ENCODE assay signal across 8 cellular contexts in genomic region chr5:148791334-148791667, GRCh38. TPM values are rescaled to one million over a fixed set of nuclear protein-coding genes. Genes with fewer than 3 reads are reported as not detected.
DNase-seq lines count a peak whose midpoint lies in the region; ATAC-seq lines count a peak whose summit lies in the region.

No MANE protein-coding gene starts in this region.

- no peaks in the 10 kb centered on the region for H3K9me3 ChIP-seq in CD8-positive, alpha-beta memory T cell (ENCODE audit: low read length)

- peaks cover 17% of the 10 kb centered on the region for H3K27me3 Mint-ChIP-seq in activated T-helper 1 cell treated with anti-CD3 and anti-CD28 coated beads, Interleukin-12 subunit alpha, Interleukin-12 subunit beta, Interleukin-2, Interleukin-4 antibody, amounts not matched to agents 30 ng/mL and 10 ng/mL and 1 ng/mL, durations not matched to agents 14 hours and 24 hours and 36 hours (ENCODE audit: insufficient read depth)
- H3K27me3 Mint-ChIP-seq in CD8-positive, alpha-beta memory T cell, result peaks cover 2 to 12% of the 10 kb centered on the region in 2 donors
- peaks cover 16% of the 10 kb centered on the region for H3K27me3 Mint-ChIP-seq in activated T-helper 2 cell treated with anti-CD3 and anti-CD28 coated beads, Interferon-gamma antibody, Interleukin-2, Interleukin-4, amounts not matched to agents 10 μg/mL and 5 μg/mL and 100 μg/mL, durations not matched to agents 14 hours and 24 hours and 36 hours (ENCODE audit: low read depth)

- no peak overlapping the region for H3K27ac ChIP-seq in CD8-positive, alpha-beta memory T cell (ENCODE audit: low read depth, low read length)

- no peaks in the 10 kb centered on the region for H3K9me3 Mint-ChIP-seq in activated T-helper 1 cell treated with anti-CD3 and anti-CD28 coated beads, Interleukin-12 subunit alpha, Interleukin-12 subunit beta, Interleukin-2, Interleukin-4 antibody, amounts not matched to agents 30 ng/mL and 10 ng/mL and 1 ng/mL, durations not matched to agents 14 hours and 24 hours and 36 hours
- no peaks in the 10 kb centered on the region for H3K9me3 Mint-ChIP-seq in CD8-positive, alpha-beta memory T cell
- no peaks in the 10 kb centered on the region for H3K9me3 Mint-ChIP-seq in activated T-helper 2 cell treated with anti-CD3 and anti-CD28 coated beads, Interferon-gamma antibody, Interleukin-2, Interleukin-4, amounts not matched to agents 10 μg/mL and 5 μg/mL and 100 μg/mL, durations not matched to agents 14 hours and 24 hours and 36 hours

- H3K4me1 Mint-ChIP-seq in activated T-helper 1 cell treated with anti-CD3 and anti-CD28 coated beads, Interleukin-12 subunit alpha, Interleukin-12 subunit beta, Interleukin-2, Interleukin-4 antibody, amounts not matched to agents 30 ng/mL and 10 ng/mL and 1 ng/mL, durations not matched to agents 14 hours and 24 hours and 36 hours (ENCODE audit: low read depth), result peaks cover 31% of the 10 kb centered on the region
- no peaks in the 10 kb centered on the region for H3K4me1 Mint-ChIP-seq in CD8-positive, alpha-beta memory T cell
- peaks cover 34% of the 10 kb centered on the region for H3K4me1 Mint-ChIP-seq in activated T-helper 2 cell treated with anti-CD3 and anti-CD28 coated beads, Interferon-gamma antibody, Interleukin-2, Interleukin-4, amounts not matched to agents 10 μg/mL and 5 μg/mL and 100 μg/mL, durations not matched to agents 14 hours and 24 hours and 36 hours (ENCODE audit: low read depth)

- H3K36me3 ChIP-seq in CD8-positive, alpha-beta memory T cell (ENCODE audit: insufficient read depth, low read length), result no peaks in the 10 kb centered on the region

- DNase-seq in AG20443 (ENCODE audit: low spot score) (peak; percentile 24), NCI-H128 (lab: John Stamatoyannopoulos, UW; ENCODE audit: unreplicated experiment) (no peak), Ammon's horn (ENCODE audit: low spot score) (no peak)
- no peak for DNase-seq in activated T-helper 1 cell treated with anti-CD3 and anti-CD28 coated beads, Interleukin-12 subunit alpha, Interleukin-12 subunit beta, Interleukin-2, Interleukin-4 antibody, amounts not matched to agents 30 ng/mL and 10 ng/mL and 1 ng/mL, durations not matched to agents 14 hours and 24 hours and 36 hours (ENCODE audit: low spot score)
- no peak for DNase-seq in CD8-positive, alpha-beta memory T cell
- DNase-seq in activated T-helper 2 cell treated with anti-CD3 and anti-CD28 coated beads, Interferon-gamma antibody, Interleukin-2, Interleukin-4, amounts not matched to agents 10 μg/mL and 5 μg/mL and 100 μg/mL, durations not matched to agents 14 hours and 24 hours and 36 hours (ENCODE audit: low spot score), result no peak

- intact Hi-C loops in activated T-helper 1 cell treated with anti-CD3 and anti-CD28 coated beads, Interleukin-12 subunit alpha, Interleukin-12 subunit beta, Interleukin-2, Interleukin-4 antibody, amounts not matched to agents 30 ng/mL and 10 ng/mL and 1 ng/mL, durations not matched to agents 14 hours and 24 hours and 36 hours (cut with micrococcal nuclease), result loop anchor here (1.0 kb wide), 4 partner anchors 9 to 82 kb away; partner anchors contain the start of gene ADRB2
- intact Hi-C loops in activated T-helper 2 cell treated with anti-CD3 and anti-CD28 coated beads, Interferon-gamma antibody, Interleukin-2, Interleukin-4, amounts not matched to agents 10 μg/mL and 5 μg/mL and 100 μg/mL, durations not matched to agents 14 hours and 24 hours and 36 hours (cut with micrococcal nuclease), result loop anchor here (1.0 to 5.0 kb wide), 5 partner anchors 9 to 556 kb away; partner anchors contain the start of genes ADRB2 and GRPEL2

- POLR2A ChIA-PET in CD8-positive, alpha-beta memory T cell (lab: Charles Lee), result no interaction called here

- no peaks in the 10 kb centered on the region for H3K36me3 Mint-ChIP-seq in activated T-helper 1 cell treated with anti-CD3 and anti-CD28 coated beads, Interleukin-12 subunit alpha, Interleukin-12 subunit beta, Interleukin-2, Interleukin-4 antibody, amounts not matched to agents 30 ng/mL and 10 ng/mL and 1 ng/mL, durations not matched to agents 14 hours and 24 hours and 36 hours (ENCODE audit: low read depth)
- no peaks in the 10 kb centered on the region for H3K36me3 Mint-ChIP-seq in CD8-positive, alpha-beta memory T cell
- H3K36me3 Mint-ChIP-seq in activated T-helper 2 cell treated with anti-CD3 and anti-CD28 coated beads, Interferon-gamma antibody, Interleukin-2, Interleukin-4, amounts not matched to agents 10 μg/mL and 5 μg/mL and 100 μg/mL, durations not matched to agents 14 hours and 24 hours and 36 hours (ENCODE audit: low read depth), result no peaks in the 10 kb centered on the region

- H3K4me1 ChIP-seq in CD8-positive, alpha-beta memory T cell (ENCODE audit: insufficient read depth, low read length), result no peaks in the 10 kb centered on the region

- H3K4me3 ChIP-seq in CD8-positive, alpha-beta memory T cell (ENCODE audit: low read length), result no peak overlapping the region

- peak; percentile 70 for ATAC-seq in GM19324 (IDR thresholded peaks at IDR 0.05; ENCODE audit: low FRiP score, unreplicated experiment)
- peak; percentile 97 for ATAC-seq in HG03095 (IDR thresholded peaks at IDR 0.05; ENCODE audit: unreplicated experiment)

- no peaks in the 10 kb centered on the region for H3K27me3 ChIP-seq in CD8-positive, alpha-beta memory T cell (ENCODE audit: insufficient read depth, low read length, poor library complexity, severe bottlenecking)

- CTCF ChIA-PET in CD8-positive, alpha-beta memory T cell (lab: Charles Lee), result interaction anchor here (0.9 to 1.0 kb wide), 2 partner anchors 58 to 200 kb away, joined by 3 read pairs; no protein-coding TSS in a partner anchor

- H3K27ac Mint-ChIP-seq in activated T-helper 1 cell treated with anti-CD3 and anti-CD28 coated beads, Interleukin-12 subunit alpha, Interleukin-12 subunit beta, Interleukin-2, Interleukin-4 antibody, amounts not matched to agents 30 ng/mL and 10 ng/mL and 1 ng/mL, durations not matched to agents 14 hours and 24 hours and 36 hours, result peak overlapping the region; percentile 56
- H3K27ac Mint-ChIP-seq in CD8-positive, alpha-beta memory T cell, result no peak overlapping the region
- no peak overlapping the region for H3K27ac Mint-ChIP-seq in activated T-helper 2 cell treated with anti-CD3 and anti-CD28 coated beads, Interferon-gamma antibody, Interleukin-2, Interleukin-4, amounts not matched to agents 10 μg/mL and 5 μg/mL and 100 μg/mL, durations not matched to agents 14 hours and 24 hours and 36 hours

- H3K4me3 Mint-ChIP-seq in activated T-helper 1 cell treated with anti-CD3 and anti-CD28 coated beads, Interleukin-12 subunit alpha, Interleukin-12 subunit beta, Interleukin-2, Interleukin-4 antibody, amounts not matched to agents 30 ng/mL and 10 ng/mL and 1 ng/mL, durations not matched to agents 14 hours and 24 hours and 36 hours, result no peak overlapping the region
- H3K4me3 Mint-ChIP-seq in CD8-positive, alpha-beta memory T cell, result no peak overlapping the region
- H3K4me3 Mint-ChIP-seq in activated T-helper 2 cell treated with anti-CD3 and anti-CD28 coated beads, Interferon-gamma antibody, Interleukin-2, Interleukin-4, amounts not matched to agents 10 μg/mL and 5 μg/mL and 100 μg/mL, durations not matched to agents 14 hours and 24 hours and 36 hours (ENCODE audit: low read depth), result no peak overlapping the region

RNA-seq across cellular contexts. Expression of gene ADRB2, which starts 35.1 kb away (rescaled TPM):
- 0.83 and 0.93 TPM in 2 replicates for total RNA-seq in activated T-helper 1 cell treated with anti-CD3 and anti-CD28 coated beads, Interleukin-12 subunit alpha, Interleukin-12 subunit beta, Interleukin-2, Interleukin-4 antibody, amounts not matched to agents 30 ng/mL and 10 ng/mL and 1 ng/mL, durations not matched to agents 14 hours and 24 hours and 36 hours
- total RNA-seq in CD8-positive, alpha-beta memory T cell, result 1 to 10 TPM; 1.6 to 2.1 TPM
- 25.7 TPM for polyA plus RNA-seq in CD8-positive, alpha-beta memory T cell
- 0.21 and 0.30 TPM in 2 replicates for total RNA-seq in activated T-helper 2 cell treated with anti-CD3 and anti-CD28 coated beads, Interferon-gamma antibody, Interleukin-2, Interleukin-4, amounts not matched to agents 10 μg/mL and 5 μg/mL and 100 μg/mL, durations not matched to agents 14 hours and 24 hours and 36 hours
